Comparison of ENCODE assay signal across 8 cellular contexts in the genomic region with DNA sequence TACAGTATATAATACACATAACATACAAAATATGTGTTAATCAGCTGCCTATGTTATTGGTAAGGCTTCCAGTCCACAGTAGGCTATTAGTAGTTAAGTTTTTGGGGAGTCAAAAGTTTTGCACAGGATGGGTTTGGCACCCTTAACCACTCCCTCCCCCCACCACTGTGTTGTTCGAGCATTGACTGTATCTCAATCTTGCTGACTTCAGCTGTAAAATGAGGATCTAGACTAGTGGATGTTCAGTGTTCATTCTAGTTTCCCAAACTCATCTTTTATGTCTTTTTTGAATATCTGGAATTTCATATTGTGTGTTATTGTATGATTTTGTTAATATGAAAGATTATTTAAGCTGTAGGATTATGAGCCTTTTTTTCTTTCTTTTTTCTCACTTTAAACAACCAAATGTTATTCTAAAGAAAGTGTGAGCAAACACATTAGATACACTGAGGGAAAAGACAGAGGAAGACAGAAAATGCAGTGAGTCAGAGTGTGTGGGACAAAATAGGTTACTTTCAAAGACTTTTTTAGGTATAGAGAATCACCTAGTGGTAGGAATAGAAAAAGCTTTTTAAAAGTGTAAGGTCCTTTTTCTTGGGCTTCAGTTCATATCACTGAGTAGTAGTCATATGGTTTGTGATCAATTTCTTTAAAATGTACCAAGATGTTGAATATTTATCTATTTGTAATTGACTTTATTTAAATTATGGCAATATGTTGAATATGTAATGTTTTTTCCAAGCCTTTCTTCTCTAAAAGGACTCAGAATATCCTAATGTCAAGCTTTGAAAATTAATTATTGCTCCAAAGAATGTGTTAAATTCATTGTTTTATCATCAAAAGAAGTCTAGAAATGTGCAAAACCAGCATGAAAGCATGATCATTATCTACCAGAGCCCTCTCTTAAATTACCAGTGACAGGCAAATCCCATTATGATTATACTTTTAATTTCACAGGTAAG. TPM values are rescaled to one million over a fixed set of nuclear protein-coding genes. Genes with fewer than 3 reads are reported as not detected.
A peak's percentile ranks its signal among the peaks of the same experiment; 100 is the strongest.
DNase-seq lines count a peak whose midpoint lies in the region; ATAC-seq and TF ChIP-seq lines count a peak whose summit lies in the region.

No MANE protein-coding gene starts in this region.

- DNase-seq in DMS153 treated with DMSO at 0.1 percent for 48 hours (lab: John Stamatoyannopoulos, UW; ENCODE audit: unreplicated experiment) (peak; percentile 34), KBM-7 (peak; percentile 56), SJCRH30 (peak in 1 of 2 experiments; percentile 70), foreskin fibroblast (peak; percentile 41 to 76), skeletal muscle cell (ENCODE audit: low read depth) (peak; percentile 33), ureter (ENCODE audit: low spot score) (no peak)
- no peak for DNase-seq in NK-92 treated with Interleukin-12 subunit alpha and Interleukin-12 subunit beta, amount 100 ng/mL, for 24 hours (lab: John Stamatoyannopoulos, UW)

- 0 out of 2 replicates have a peak overlapping the region, but pooled peaks have one; percentile 8 for H3K27ac ChIP-seq in SJCRH30

- no peak overlapping the region for H3K4me3 ChIP-seq in SJCRH30
- no peak overlapping the region for H3K4me3 ChIP-seq in foreskin fibroblast (ENCODE audit: low read depth in 1 of 2, low read length in 2 of 2)
- no peak overlapping the region for H3K4me3 ChIP-seq in skeletal muscle cell (ENCODE audit: low read depth, low read length)

- ATAC-seq in GM21360 (IDR thresholded peaks at IDR 0.05; ENCODE audit: unreplicated experiment): peak; percentile 72

- peaks cover 13% of the 10 kb centered on the region for H3K4me1 ChIP-seq in SJCRH30

- in situ Hi-C loops in KBM-7 (cut with MboI; ENCODE audit: low pct_unique_long_range_greater_than_20kb, low sequenced_read_pairs): loop anchor here (25.0 kb wide), 1 partner anchor 248 kb away; no protein-coding TSS in a partner anchor

- no peaks in the 10 kb centered on the region for H3K27me3 ChIP-seq in SJCRH30

- peak; percentile 67 for TF ChIP-seq CTCF in foreskin fibroblast (IDR thresholded peaks at IDR 0.05; ENCODE audit: low read depth, low read length)

- no peaks in the 10 kb centered on the region for H3K36me3 ChIP-seq in SJCRH30

- H3K9me3 ChIP-seq in SJCRH30 (replicated peaks): no peaks in the 10 kb centered on the region

RNA-seq across cellular contexts. Expression of gene CENPF, which starts 17.9 kb away (rescaled TPM):
- 213 and 231 TPM in 2 replicates for total RNA-seq in SJCRH30 (2014; rRNA removed; shearing (Covaris generic))
- 0.60 TPM for total RNA-seq in ureter

RNA-seq across cellular contexts. Expression of gene PTPN14, which starts 33.7 kb away (rescaled TPM):
- 22.1 and 24.3 TPM in 2 replicates for total RNA-seq in SJCRH30 (2014; rRNA removed; shearing (Covaris generic))
- total RNA-seq in ureter: 88.5 TPM

Comparison
In these comparisons a context has a peak if more than half of its experiments do, and no peak if none do; other contexts are left out.
1. DNase-seq: peak in DMS153 treated with DMSO at 0.1 percent for 48 hours (single experiment), KBM-7 (single experiment), foreskin fibroblast (2 of 2) and skeletal muscle cell (single experiment); none in NK-92 treated with Interleukin-12 subunit alpha and Interleukin-12 subunit beta, amount 100 ng/mL, for 24 hours (single experiment) and ureter (single experiment).
2. RNA of gene CENPF, which starts 17.9 kb away (total RNA-seq): 213 to 231 TPM in SJCRH30; 0.60 TPM in ureter (single experiment); every median in the first group is over 100 times any median in the second.